18 cellular contexts compared by ENCODE assay signal in the genomic region with DNA sequence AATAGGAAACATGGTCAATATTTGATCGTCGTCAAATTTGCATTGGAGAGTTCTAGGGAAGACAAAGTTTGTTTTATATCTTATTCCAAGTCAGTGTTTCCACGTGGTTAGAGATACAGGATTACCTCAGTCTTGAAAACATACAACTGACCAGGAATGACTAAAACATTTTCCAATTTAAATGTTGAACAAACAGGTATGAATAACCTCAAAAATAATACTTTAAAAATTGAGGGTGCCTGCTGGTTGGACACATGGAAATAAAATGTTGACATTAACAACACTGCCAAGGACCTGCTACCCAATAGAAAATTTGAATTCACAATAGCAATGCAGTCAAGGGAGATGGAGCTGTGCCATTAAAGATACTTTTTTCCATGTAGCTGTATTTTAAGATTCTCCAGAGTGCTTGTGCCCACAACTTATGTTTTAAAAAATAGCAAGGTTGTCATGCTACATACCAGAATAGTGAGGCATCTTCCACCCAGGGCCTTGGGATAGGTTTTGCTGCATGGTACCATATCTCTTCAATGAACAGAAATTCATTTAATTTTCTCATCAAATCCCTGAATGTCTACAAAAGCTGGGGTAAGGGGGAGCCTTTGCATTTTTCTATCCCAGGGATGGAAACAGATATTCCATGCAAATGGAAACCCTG.
A peak's percentile ranks its signal among the peaks of the same experiment; 100 is the strongest.
DNase-seq lines count a peak whose midpoint lies in the region; ATAC-seq and TF ChIP-seq lines count a peak whose summit lies in the region.
"Had no signal": no experiment of that assay in that cellular context is flagged by ENCODE, and none has a peak within 500 bp of the region (broad histone marks: within the 10 kb centered on the region; RNA-seq: fewer than 3 reads in every experiment).

No MANE protein-coding gene starts in this region.

- no peak for TF ChIP-seq POLR2A in esophagus muscularis mucosa (IDR thresholded peaks at IDR 0.05; ENCODE audit: low read depth)
- TF ChIP-seq POLR2A in ovary (IDR thresholded peaks at IDR 0.05), result no peak

- ATAC-seq in HG03520 (IDR thresholded peaks at IDR 0.05; ENCODE audit: unreplicated experiment), result no peak
- ATAC-seq: GM12878 had no signal

- H3K4me3 Mint-ChIP-seq in chondrocyte (ENCODE audit: unreplicated experiment) (no peak overlapping the region), osteocyte (ENCODE audit: unreplicated experiment) (no peak overlapping the region)
- H3K4me3 Mint-ChIP-seq: CD4-positive, alpha-beta memory T cell had no signal

- H3K27ac ChIP-seq in esophagus muscularis mucosa (replicated peaks in 1 of 4), result no peak overlapping the region
- H3K27ac ChIP-seq in ovary, result no peak overlapping the region

- H3K36me3 Mint-ChIP-seq in chondrocyte (ENCODE audit: low read depth), result no peaks in the 10 kb centered on the region
- no peaks in the 10 kb centered on the region for H3K36me3 Mint-ChIP-seq in osteocyte (ENCODE audit: unreplicated experiment)
- H3K36me3 Mint-ChIP-seq: CD4-positive, alpha-beta memory T cell had no signal

- H3K4me1 Mint-ChIP-seq in chondrocyte (ENCODE audit: low read depth), result peaks cover 24% of the 10 kb centered on the region
- peaks cover 17% of the 10 kb centered on the region for H3K4me1 Mint-ChIP-seq in osteocyte (ENCODE audit: unreplicated experiment)
- H3K4me1 Mint-ChIP-seq: CD4-positive, alpha-beta memory T cell had no signal

- TF ChIP-seq EP300 in esophagus muscularis mucosa (IDR thresholded peaks at IDR 0.05) (no peak), ovary (IDR thresholded peaks at IDR 0.05) (no peak)

- H3K4me3 ChIP-seq in esophagus muscularis mucosa (no peak overlapping the region), ovary (no peak overlapping the region)
- H3K4me3 ChIP-seq: GM12878 had no signal

- no peaks in the 10 kb centered on the region for H3K27me3 Mint-ChIP-seq in chondrocyte (ENCODE audit: low read depth)
- H3K27me3 Mint-ChIP-seq in osteocyte (ENCODE audit: unreplicated experiment), result no peaks in the 10 kb centered on the region
- H3K27me3 Mint-ChIP-seq: CD4-positive, alpha-beta memory T cell had no signal

- H3K4me1 ChIP-seq in esophagus muscularis mucosa, result no peaks in the 10 kb centered on the region
- H3K4me1 ChIP-seq in ovary (ENCODE audit: insufficient read depth), result no peaks in the 10 kb centered on the region

- 87% methylated on average over 3 of the region's 3 CpGs for WGBS in esophagus muscularis mucosa
- 69 to 80% (median 75%) methylated on average over 3 of the region's 3 CpGs for WGBS in ovary, 3 donors

- H3K9me3 Mint-ChIP-seq in chondrocyte (ENCODE audit: low read depth) (peaks cover 3% of the 10 kb centered on the region), osteocyte (ENCODE audit: unreplicated experiment) (no peaks in the 10 kb centered on the region)

- H3K9me3 ChIP-seq in esophagus muscularis mucosa (no peaks in the 10 kb centered on the region), ovary (no peaks in the 10 kb centered on the region)

- intact Hi-C loops in esophagus muscularis mucosa (cut with DNase I) (no loop called here), ovary (cut with DNase I) (no loop called here)

- peak overlapping the region; percentile 52 for H3K27ac Mint-ChIP-seq in chondrocyte (ENCODE audit: unreplicated experiment)
- H3K27ac Mint-ChIP-seq in osteocyte (ENCODE audit: unreplicated experiment), result peak overlapping the region; percentile 46
- H3K27ac Mint-ChIP-seq: CD4-positive, alpha-beta memory T cell had no signal

- DNase-seq in EH (ENCODE audit: low read depth), result peak; percentile 46
- DNase-seq in LHCN-M2 (ENCODE audit: low read depth), result peak; percentile 34
- no peak for DNase-seq in chondrocyte (ENCODE audit: low spot score)
- DNase-seq in osteocyte (ENCODE audit: extremely low spot score, unreplicated experiment), result no peak
- no peak for DNase-seq in esophagus muscularis mucosa (ENCODE audit: extremely low spot score)
- DNase-seq in ovary, result no peak
- DNase-seq: ACHN; Calu3; CD4-positive, alpha-beta memory T cell; DMS79; KG1; NCI-H1105 treated with DMSO at 0.1 percent for 48 hours; NCI-H1930; NCI-H2171 treated with DMSO at 0.1 percent for 48 hours; NCI-H510A; NCI-H774 had no signal

- TF ChIP-seq CTCF in chondrocyte (IDR thresholded peaks at IDR 0.05), result no peak
- TF ChIP-seq CTCF in osteocyte (IDR thresholded peaks at IDR 0.05), result no peak
- no peak for TF ChIP-seq CTCF in esophagus muscularis mucosa (IDR thresholded peaks at IDR 0.05)
- TF ChIP-seq CTCF in ovary (IDR thresholded peaks at IDR 0.05), result no peak

- H3K27me3 ChIP-seq in esophagus muscularis mucosa (no peaks in the 10 kb centered on the region), ovary (no peaks in the 10 kb centered on the region)

- H3K36me3 ChIP-seq in esophagus muscularis mucosa (no peaks in the 10 kb centered on the region), ovary (no peaks in the 10 kb centered on the region)

Comparison
In these comparisons a context has a peak if more than half of its experiments do, and no peak if none do; other contexts are left out.
1. DNase-seq: peak in EH (single experiment) and LHCN-M2 (single experiment); none in chondrocyte (single experiment), osteocyte (single experiment), esophagus muscularis mucosa (single experiment) and ovary (0 of 5).